Comparison of ENCODE assay signal across 8 cellular contexts in the genomic region with DNA sequence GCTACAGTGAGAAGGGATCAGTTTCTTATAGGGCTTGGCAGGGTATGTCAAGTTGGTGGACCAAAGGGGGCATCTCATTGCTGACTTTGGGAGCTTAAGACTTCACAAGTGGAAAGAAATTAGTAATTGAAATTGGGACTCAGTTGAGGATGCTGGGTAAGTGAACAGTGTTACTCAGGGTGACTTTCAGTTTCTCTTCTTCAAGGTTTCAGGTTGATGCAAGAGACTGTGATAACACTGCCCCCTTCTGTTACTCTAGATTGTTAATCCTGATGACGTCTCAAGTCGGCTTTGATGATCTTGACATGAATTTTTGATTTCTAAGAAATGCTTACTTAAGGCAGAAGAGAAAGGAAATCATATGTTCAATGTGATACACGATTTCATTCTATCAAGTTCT. TPM values are rescaled to one million over a fixed set of nuclear protein-coding genes. Genes with fewer than 3 reads are reported as not detected.
DNase-seq lines count a peak whose midpoint lies in the region; ATAC-seq, FAIRE-seq and TF ChIP-seq lines count a peak whose summit lies in the region.

No MANE protein-coding gene starts in this region.

- no peaks in the 10 kb centered on the region for H3K9me3 ChIP-seq in adrenal gland (replicated peaks in 1 of 3)

- FAIRE-seq in GM18507 (lab: Jason Lieb, UNC) (peak; percentile 98), islet of Langerhans (lab: Jason Lieb, UNC) (peak; percentile 95)

- H3K27ac ChIP-seq in adrenal gland: no peak overlapping the region

- DNase-seq in CD1c-positive myeloid dendritic cell (ENCODE audit: extremely low spot score) (peak; percentile 82), GM18507 (ENCODE audit: extremely low spot score, insufficient read length, low read depth) (peak; percentile 39), NCI-H226 (peak; percentile 63), adrenal gland (no peak), anterior cingulate cortex (lab: John Stamatoyannopoulos, UW) (no peak), UCSD-AML1 (lab: John Stamatoyannopoulos, UW; ENCODE audit: unreplicated experiment) (no peak)

- no peak for TF ChIP-seq POLR2A in adrenal gland (IDR thresholded peaks at IDR 0.05)

- H3K4me1 ChIP-seq in adrenal gland (replicated peaks in 1 of 2): peaks cover 0 to 12% of the 10 kb centered on the region in 2 donors

- no peaks in the 10 kb centered on the region for H3K36me3 ChIP-seq in adrenal gland (replicated peaks in 1 of 2)

- 5 to 15% (median 14%) methylated on average over 3 of the region's 3 CpGs for WGBS in adrenal gland, 4 donors

- no peaks in the 10 kb centered on the region for H3K27me3 ChIP-seq in adrenal gland

- peak in 5 of 6 experiments; percentile 19 to 44 (median 35) for TF ChIP-seq CTCF in adrenal gland (IDR thresholded peaks at IDR 0.05)

- ATAC-seq in HG02852 (IDR thresholded peaks at IDR 0.05; ENCODE audit: unreplicated experiment): peak; percentile 82

- intact Hi-C loops in adrenal gland (cut with DNase I): no loop called here

- H3K4me3 ChIP-seq in adrenal gland: peak overlapping the region in 1 of 4 donors; percentile 16

RNA-seq across cellular contexts. Expression of a gene that starts 21.3 kb away (rescaled TPM):
- 1 to 10 TPM in 2 of 8 donors, under 1 TPM in 5, not detected in 1; 0.04 to 2.1 (median 0.41) TPM for total RNA-seq in adrenal gland
- polyA plus RNA-seq in adrenal gland: under 1 TPM; 0.13 to 0.55 (median 0.48) TPM

RNA-seq across cellular contexts. Expression of a gene that starts 21.5 kb away (rescaled TPM):
- 10 to 100 TPM; 25.9 to 77.9 (median 49.7) TPM for total RNA-seq in adrenal gland
- 10 to 100 TPM in 1 of 3 donors, 1 to 10 TPM in 2; 5.3 to 72.6 (median 7.0) TPM for polyA plus RNA-seq in adrenal gland

Comparison
In these comparisons a context has a peak if more than half of its experiments do, and no peak if none do; other contexts are left out.
1. DNase-seq: peak in CD1c-positive myeloid dendritic cell (single experiment), GM18507 (single experiment) and NCI-H226 (single experiment); none in adrenal gland (0 of 7), anterior cingulate cortex (0 of 58) and UCSD-AML1 (single experiment).